8 cellular contexts compared by ENCODE assay signal in genomic region chr3:16516695-16517481, GRCh38. TPM values are rescaled to one million over a fixed set of nuclear protein-coding genes. Genes with fewer than 3 reads are reported as not detected.
DNase-seq lines count a peak whose midpoint lies in the region; ATAC-seq and TF ChIP-seq lines count a peak whose summit lies in the region.

No MANE protein-coding gene starts in this region.

- peaks cover 43% of the 10 kb centered on the region for H3K36me3 Mint-ChIP-seq in activated CD8-positive, alpha-beta T cell treated with anti-CD3 and anti-CD28 coated beads for 36 hours (ENCODE audit: low read depth)
- peaks cover 44 to 63% of the 10 kb centered on the region in 2 donors for H3K36me3 Mint-ChIP-seq in stimulated activated naive B cell treated with anti-CD40 and anti-IgM and Interleukin-4, amounts not matched to agents 10 μg/mL and 1 μg/mL and 100 μg/mL, for 72 hours

- peaks cover 19% of the 10 kb centered on the region for H3K9me3 Mint-ChIP-seq in activated CD8-positive, alpha-beta T cell treated with anti-CD3 and anti-CD28 coated beads for 36 hours
- H3K9me3 Mint-ChIP-seq in stimulated activated naive B cell treated with anti-CD40 and anti-IgM and Interleukin-4, amounts not matched to agents 10 μg/mL and 1 μg/mL and 100 μg/mL, for 72 hours, result peaks cover 0 to 3% of the 10 kb centered on the region in 2 donors

- H3K36me3 ChIP-seq in KOPT-K1 (ENCODE audit: insufficient read depth, low read length), result no peaks in the 10 kb centered on the region
- H3K36me3 ChIP-seq in heart left ventricle, result no peaks in the 10 kb centered on the region

- peak overlapping the region; percentile 98 for H3K4me3 Mint-ChIP-seq in activated CD8-positive, alpha-beta T cell treated with anti-CD3 and anti-CD28 coated beads for 36 hours
- peak overlapping the region; percentile 95 to 98 for H3K4me3 Mint-ChIP-seq in stimulated activated naive B cell treated with anti-CD40 and anti-IgM and Interleukin-4, amounts not matched to agents 10 μg/mL and 1 μg/mL and 100 μg/mL, for 72 hours

- intact Hi-C loops in activated CD8-positive, alpha-beta T cell treated with anti-CD3 and anti-CD28 coated beads for 36 hours (cut with micrococcal nuclease), result no loop called here
- intact Hi-C loops in heart left ventricle (cut with DNase I), result loop anchor here in 9 of 10 donors (1.0 to 10.0 kb wide), 10 partner anchors 28 to 232 kb away; no protein-coding TSS in a partner anchor

- H3K27ac ChIP-seq in KOPT-K1 (ENCODE audit: low read depth, low read length, poor library complexity, severe bottlenecking) (peak overlapping the region; percentile 41), heart left ventricle (peak overlapping the region; percentile 8 to 91 (median 65))

- TF ChIP-seq POLR2A in GM10847 (IDR thresholded peaks at IDR 0.05; ENCODE audit: extremely low read depth, insufficient read length) (peak; percentile 48), heart left ventricle (IDR thresholded peaks at IDR 0.05) (no peak)

- CTCF ChIA-PET in activated CD8-positive, alpha-beta T cell treated with anti-CD3 and anti-CD28 coated beads for 36 hours (lab: Charles Lee), result interaction anchor here (0.8 to 2.3 kb wide), 8 partner anchors 12 to 252 kb away, joined by 3 to 9 read pairs (median 4); partner anchors contain the start of genes DPH3 and OXNAD1

- peaks cover 74% of the 10 kb centered on the region for H3K4me1 Mint-ChIP-seq in activated CD8-positive, alpha-beta T cell treated with anti-CD3 and anti-CD28 coated beads for 36 hours (ENCODE audit: low read depth)
- peaks cover 81 to 94% of the 10 kb centered on the region in 2 donors for H3K4me1 Mint-ChIP-seq in stimulated activated naive B cell treated with anti-CD40 and anti-IgM and Interleukin-4, amounts not matched to agents 10 μg/mL and 1 μg/mL and 100 μg/mL, for 72 hours

- no peaks in the 10 kb centered on the region for H3K27me3 ChIP-seq in heart left ventricle

- DNase-seq in ACHN (peak; percentile 61), heart left ventricle (peak in 4 of 5 donors; percentile 40 to 61 (median 44)), NOMO-1 (lab: John Stamatoyannopoulos, UW; ENCODE audit: unreplicated experiment in 2 of 2) (no peak), NCI-H774 (lab: John Stamatoyannopoulos, UW) (no peak)
- peak; percentile 76 for DNase-seq in activated CD8-positive, alpha-beta T cell treated with anti-CD3 and anti-CD28 coated beads for 36 hours
- DNase-seq in stimulated activated naive B cell treated with anti-CD40 and anti-IgM and Interleukin-4, amounts not matched to agents 10 μg/mL and 1 μg/mL and 100 μg/mL, for 72 hours, result peak; percentile 78

- peak overlapping the region; percentile 58 for H3K27ac Mint-ChIP-seq in activated CD8-positive, alpha-beta T cell treated with anti-CD3 and anti-CD28 coated beads for 36 hours
- H3K27ac Mint-ChIP-seq in stimulated activated naive B cell treated with anti-CD40 and anti-IgM and Interleukin-4, amounts not matched to agents 10 μg/mL and 1 μg/mL and 100 μg/mL, for 72 hours, result peak overlapping the region; percentile 100

- H3K4me3 ChIP-seq in heart left ventricle, result no peak overlapping the region

- POLR2A ChIA-PET in activated CD8-positive, alpha-beta T cell treated with anti-CD3 and anti-CD28 coated beads for 36 hours (lab: Charles Lee), result interaction anchor here (1.0 to 2.4 kb wide), 7 partner anchors 9 to 232 kb away, joined by 3 to 7 read pairs (median 4); no protein-coding TSS in a partner anchor

- no peak for TF ChIP-seq CTCF in activated CD8-positive, alpha-beta T cell treated with anti-CD3 and anti-CD28 coated beads for 36 hours (IDR thresholded peaks at IDR 0.05)
- peak; percentile 24 to 69 (median 60) for TF ChIP-seq CTCF in heart left ventricle (IDR thresholded peaks at IDR 0.05)

- peak; percentile 8 for ATAC-seq in activated CD8-positive, alpha-beta T cell treated with anti-CD3 and anti-CD28 coated beads for 36 hours
- peak; percentile 23 to 49 (median 35) for ATAC-seq in heart left ventricle
- ATAC-seq in stimulated activated naive B cell treated with anti-CD40 and anti-IgM and Interleukin-4, amounts not matched to agents 10 μg/mL and 1 μg/mL and 100 μg/mL, for 72 hours (replicated peaks), result peak; percentile 8 to 15

- H3K9me3 ChIP-seq in KOPT-K1 (ENCODE audit: insufficient read depth, low read length, poor library complexity, severe bottlenecking) (no peaks in the 10 kb centered on the region), heart left ventricle (no peaks in the 10 kb centered on the region)

- H3K4me1 ChIP-seq in heart left ventricle, result peaks cover 3 to 55% (median 25%) of the 10 kb centered on the region in 12 donors

- 25 to 35% (median 28%) methylated on average over 6 of the region's 6 CpGs for WGBS in heart left ventricle, 4 donors

- in situ Hi-C loops in ACHN (cut with HindIII; ENCODE audit: low pct_ligation_motif_present, low pct_unique_long_range_greater_than_20kb, low sequenced_read_pairs), result no loop called here

- no peaks in the 10 kb centered on the region for H3K27me3 Mint-ChIP-seq in activated CD8-positive, alpha-beta T cell treated with anti-CD3 and anti-CD28 coated beads for 36 hours
- H3K27me3 Mint-ChIP-seq in stimulated activated naive B cell treated with anti-CD40 and anti-IgM and Interleukin-4, amounts not matched to agents 10 μg/mL and 1 μg/mL and 100 μg/mL, for 72 hours, result no peaks in the 10 kb centered on the region

RNA-seq across cellular contexts. Expression of gene RFTN1, which starts 3.4 kb away (rescaled TPM):
- total RNA-seq in activated CD8-positive, alpha-beta T cell treated with anti-CD3 and anti-CD28 coated beads for 36 hours, result 100 to 1,000 TPM; 113 to 125 TPM
- 10 to 100 TPM; 17.1 to 40.8 (median 26.4) TPM for total RNA-seq in heart left ventricle
- 10 to 100 TPM; 18.1 to 27.8 TPM for polyA plus RNA-seq in heart left ventricle

Comparison
In these comparisons a context has a peak if more than half of its experiments do, and no peak if none do; other contexts are left out.
1. DNase-seq: peak in ACHN (single experiment), activated CD8-positive, alpha-beta T cell treated with anti-CD3 and anti-CD28 coated beads for 36 hours (single experiment), heart left ventricle (4 of 5) and stimulated activated naive B cell treated with anti-CD40 and anti-IgM and Interleukin-4, amounts not matched to agents 10 μg/mL and 1 μg/mL and 100 μg/mL, for 72 hours (single experiment); none in NOMO-1 (0 of 2) and NCI-H774 (single experiment).
2. Peak in every context shown above with its lines, with median percentiles within 50 percentile points of each other: ATAC-seq.